Comparison of ENCODE assay signal across 35 cellular contexts in the genomic region with DNA sequence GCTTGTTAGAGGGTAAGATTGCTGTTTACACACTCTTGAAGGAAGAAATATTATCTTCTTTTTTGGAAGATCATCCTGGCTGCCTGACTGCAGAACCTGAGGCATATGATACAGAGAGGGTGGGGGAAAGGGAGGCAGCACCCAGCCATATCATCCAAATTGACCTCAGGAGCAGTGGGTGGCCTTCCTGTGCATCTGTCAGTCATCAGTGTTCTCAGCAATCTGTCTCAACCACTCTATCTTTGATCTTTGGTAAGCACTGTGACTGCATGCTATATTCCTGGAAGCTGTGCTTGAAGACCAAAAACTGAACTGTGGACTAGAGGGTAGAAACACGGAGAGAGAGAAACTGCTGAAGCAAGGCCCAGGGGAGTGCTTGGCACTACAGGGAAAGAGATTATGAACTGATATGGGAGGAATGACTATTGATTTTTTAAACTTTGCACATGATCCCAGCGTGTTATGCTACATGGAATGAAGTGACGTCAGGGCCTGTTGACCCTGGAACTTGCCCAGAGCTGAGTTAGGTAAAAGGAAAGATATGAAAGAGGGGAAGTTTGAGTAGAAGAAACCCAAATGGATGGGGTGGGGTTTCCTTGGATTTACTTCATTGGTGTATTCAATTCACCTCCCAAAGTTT.
"Had no signal": no experiment of that assay in that cellular context is flagged by ENCODE, and none has a peak within 500 bp of the region (broad histone marks: within the 10 kb centered on the region; RNA-seq: fewer than 3 reads in every experiment).

No MANE protein-coding gene starts in this region.

- ATAC-seq: activated naive CD8-positive, alpha-beta T cell treated with anti-CD3 and anti-CD28 coated beads, Interleukin-2, amount 50 U/mL, for 24 hours; activated T-cell treated with anti-CD3 and anti-CD28 coated beads, Interleukin-2, amount 50 U/mL, for 4 hours; activated T-helper 17 cell treated with anti-CD3 and anti-CD28 coated beads, Interleukin-2, amount 50 U/mL, for 72 hours; gastroesophageal sphincter; left colon; mucosa of descending colon; stimulated activated memory B cell treated with anti-CD40 and anti-IgM and Interleukin-4, amounts not matched to agents 10 μg/mL and 1 μg/mL and 100 μg/mL, for 72 hours; upper lobe of right lung had no signal

- H3K27ac ChIP-seq: breast epithelium, gastroesophageal sphincter, neutrophil, ovary, prostate gland, sigmoid colon, suprapubic skin, tibial artery, upper lobe of right lung had no signal

- H3K4me3 ChIP-seq: breast epithelium, gastroesophageal sphincter, lung, mucosa of descending colon, ovary, prostate gland, sigmoid colon, smooth muscle cell, suprapubic skin, tibial artery, upper lobe of right lung had no signal

- DNase-seq: activated CD4-positive, alpha-beta memory T cell treated with anti-CD3 and anti-CD28 coated beads, Interleukin-2, amount 10 ng/mL, durations not matched to agents 7 days and 5 days; activated CD4-positive, alpha-beta T cell treated with anti-CD3 and anti-CD28 coated beads, Interleukin-2, amount 10 ng/mL, durations not matched to agents 7 days and 5 days; activated CD4-positive, CD25-positive, alpha-beta regulatory T cell treated with anti-CD3 and anti-CD28 coated beads, Interleukin-2, amount 50 U/mL, for 72 hours; activated CD8-positive, alpha-beta memory T cell treated with anti-CD3 and anti-CD28 coated beads, Interleukin-2, amount 50 U/mL, for 48 hours; activated naive CD8-positive, alpha-beta T cell treated with anti-CD3 and anti-CD28 coated beads, Interleukin-2, amount 50 U/mL, for 24 hours; activated T-cell treated with anti-CD3 and anti-CD28 coated beads, Interleukin-2, amount 50 U/mL, for 4 hours; amygdala; central memory CD4-positive, alpha-beta T cell; head of caudate nucleus; hypothalamus; immature natural killer cell; kidney; left colon; mesendoderm; mucosa of descending colon; ovary; retina; sigmoid colon; stimulated activated CD4-positive, alpha-beta T cell treated with anti-CD3 and anti-CD28 coated beads, Interleukin-1b, Interleukin-23, amount 100 ng/mL, for 48 hours; stimulated activated CD4-positive, alpha-beta T cell treated with anti-CD3 and anti-CD28 coated beads, Interleukin-4, amount 100 ng/mL, for 4 hours; stimulated activated CD8-positive, alpha-beta memory T cell treated with anti-CD3 and anti-CD28 coated beads, Interleukin-4, amount 100 ng/mL, for 48 hours; T-helper 2 cell; tibial artery; upper lobe of right lung had no signal

- H3K4me3 Mint-ChIP-seq: activated CD4-positive, alpha-beta memory T cell treated with anti-CD3 and anti-CD28 coated beads, Interleukin-2, amount 10 ng/mL, durations not matched to agents 7 days and 5 days; activated CD4-positive, alpha-beta T cell treated with anti-CD3 and anti-CD28 coated beads, Interleukin-2, amount 10 ng/mL, durations not matched to agents 7 days and 5 days; activated naive CD4-positive, alpha-beta T cell treated with anti-CD3 and anti-CD28 coated beads, Interleukin-2, amount 50 U/mL, for 24 hours; activated naive CD8-positive, alpha-beta T cell treated with anti-CD3 and anti-CD28 coated beads, Interleukin-2, amount 50 U/mL, for 24 hours; activated T-cell treated with anti-CD3 and anti-CD28 coated beads, Interleukin-2, amount 50 U/mL, for 4 hours; activated T-helper 17 cell treated with anti-CD3 and anti-CD28 coated beads, Interleukin-2, amount 50 U/mL, for 72 hours; immature natural killer cell; nephron; stimulated activated memory B cell treated with anti-CD40 and anti-IgM and Interleukin-4, amounts not matched to agents 10 μg/mL and 1 μg/mL and 100 μg/mL, for 72 hours had no signal

- H3K4me1 ChIP-seq: breast epithelium, gastroesophageal sphincter, prostate gland, sigmoid colon, suprapubic skin, tibial artery, upper lobe of right lung had no signal

- H3K27ac Mint-ChIP-seq: activated CD4-positive, alpha-beta memory T cell treated with anti-CD3 and anti-CD28 coated beads, Interleukin-2, amount 10 ng/mL, durations not matched to agents 7 days and 5 days; activated CD4-positive, alpha-beta T cell treated with anti-CD3 and anti-CD28 coated beads, Interleukin-2, amount 10 ng/mL, durations not matched to agents 7 days and 5 days; activated naive CD4-positive, alpha-beta T cell treated with anti-CD3 and anti-CD28 coated beads, Interleukin-2, amount 50 U/mL, for 24 hours; activated naive CD8-positive, alpha-beta T cell treated with anti-CD3 and anti-CD28 coated beads, Interleukin-2, amount 50 U/mL, for 24 hours; activated T-helper 17 cell treated with anti-CD3 and anti-CD28 coated beads, Interleukin-2, amount 50 U/mL, for 72 hours; immature natural killer cell; nephron; stimulated activated memory B cell treated with anti-CD40 and anti-IgM and Interleukin-4, amounts not matched to agents 10 μg/mL and 1 μg/mL and 100 μg/mL, for 72 hours had no signal

- H3K9me3 ChIP-seq: neutrophil, prostate gland, upper lobe of right lung had no signal

- H3K4me1 Mint-ChIP-seq: activated CD4-positive, alpha-beta memory T cell treated with anti-CD3 and anti-CD28 coated beads, Interleukin-2, amount 10 ng/mL, durations not matched to agents 7 days and 5 days; activated CD4-positive, alpha-beta T cell treated with anti-CD3 and anti-CD28 coated beads, Interleukin-2, amount 10 ng/mL, durations not matched to agents 7 days and 5 days; activated naive CD4-positive, alpha-beta T cell treated with anti-CD3 and anti-CD28 coated beads, Interleukin-2, amount 50 U/mL, for 24 hours; activated naive CD8-positive, alpha-beta T cell treated with anti-CD3 and anti-CD28 coated beads, Interleukin-2, amount 50 U/mL, for 24 hours; activated T-helper 17 cell treated with anti-CD3 and anti-CD28 coated beads, Interleukin-2, amount 50 U/mL, for 72 hours; immature natural killer cell; nephron; stimulated activated memory B cell treated with anti-CD40 and anti-IgM and Interleukin-4, amounts not matched to agents 10 μg/mL and 1 μg/mL and 100 μg/mL, for 72 hours had no signal

- H3K36me3 ChIP-seq: breast epithelium, gastroesophageal sphincter, neutrophil, ovary, prostate gland, sigmoid colon, suprapubic skin, tibial artery, upper lobe of right lung had no signal

- H3K27me3 Mint-ChIP-seq: activated CD4-positive, alpha-beta memory T cell treated with anti-CD3 and anti-CD28 coated beads, Interleukin-2, amount 10 ng/mL, durations not matched to agents 7 days and 5 days; activated CD4-positive, alpha-beta T cell treated with anti-CD3 and anti-CD28 coated beads, Interleukin-2, amount 10 ng/mL, durations not matched to agents 7 days and 5 days; activated naive CD4-positive, alpha-beta T cell treated with anti-CD3 and anti-CD28 coated beads, Interleukin-2, amount 50 U/mL, for 24 hours; activated naive CD8-positive, alpha-beta T cell treated with anti-CD3 and anti-CD28 coated beads, Interleukin-2, amount 50 U/mL, for 24 hours; activated T-helper 17 cell treated with anti-CD3 and anti-CD28 coated beads, Interleukin-2, amount 50 U/mL, for 72 hours; stimulated activated memory B cell treated with anti-CD40 and anti-IgM and Interleukin-4, amounts not matched to agents 10 μg/mL and 1 μg/mL and 100 μg/mL, for 72 hours had no signal

- H3K27me3 ChIP-seq: breast epithelium, gastroesophageal sphincter, neutrophil, ovary, sigmoid colon, suprapubic skin, tibial artery, upper lobe of right lung had no signal

- H3K4me2 ChIP-seq: smooth muscle cell had no signal
